8 cellular contexts compared by ENCODE assay signal in genomic region chr20:45415822-45416637, GRCh38. TPM values are rescaled to one million over a fixed set of nuclear protein-coding genes. Genes with fewer than 3 reads are reported as not detected.
A peak's percentile ranks its signal among the peaks of the same experiment; 100 is the strongest.
DNase-seq lines count a peak whose midpoint lies in the region; ATAC-seq and TF ChIP-seq lines count a peak whose summit lies in the region.

PIGT (plus strand) TSS chr20:45416141; CDS start chr20:45416157, 16 bp downstream.

- peak within 1 kb of the TSS; percentile 88 for H3K4me3 ChIP-seq in WERI-Rb-1 (ENCODE audit: low read depth, low read length)
- H3K4me3 ChIP-seq in breast epithelium = peak within 1 kb of the TSS; percentile 64 to 92 (median 69)
- H3K4me3 ChIP-seq in smooth muscle cell = peak within 1 kb of the TSS; percentile 85

- ATAC-seq in GM18868 (IDR thresholded peaks at IDR 0.05; ENCODE audit: unreplicated experiment) (peak; percentile 82), HG03103 (IDR thresholded peaks at IDR 0.05; ENCODE audit: low read depth, unreplicated experiment) (peak; percentile 62)

- intact Hi-C loops in breast epithelium (cut with DNase I; ENCODE audit: low total_unique reads) = loop anchor here (5.0 kb wide), 1 partner anchor 694 kb away; no protein-coding TSS in a partner anchor

- peak; percentile 83 for DNase-seq in ACHN
- peak; percentile 87 for DNase-seq in NCI-H2227 treated with DMSO at 0.1 percent for 48 hours (lab: John Stamatoyannopoulos, UW)
- DNase-seq in WERI-Rb-1 = peak; percentile 86
- peak; percentile 74 to 84 for DNase-seq in breast epithelium (ENCODE audit: low spot score in 2 of 2)
- peak; percentile 91 for DNase-seq in iPS-NIHi7 (ENCODE audit: extremely low spot score)
- DNase-seq in smooth muscle cell (lab: John Stamatoyannopoulos, UW; ENCODE audit: unreplicated experiment) = peak; percentile 19

- TF ChIP-seq POLR2A in breast epithelium (IDR thresholded peaks at IDR 0.05) = peak; percentile 88

- H3F3A ChIP-seq in smooth muscle cell (ENCODE audit: low read depth) = no peaks in the 10 kb centered on the region

- in situ Hi-C loops in ACHN (cut with HindIII; ENCODE audit: low pct_ligation_motif_present, low pct_unique_long_range_greater_than_20kb, low sequenced_read_pairs) = no loop called here

- no peaks in the 10 kb centered on the region for H3K27me3 ChIP-seq in WERI-Rb-1 (ENCODE audit: insufficient read depth, low read depth, severe bottlenecking)
- H3K27me3 ChIP-seq in breast epithelium = no peaks in the 10 kb centered on the region
- no peaks in the 10 kb centered on the region for H3K27me3 ChIP-seq in smooth muscle cell (ENCODE audit: low read depth)

- peak within 1 kb of the TSS; percentile 89 for H3K4me2 ChIP-seq in smooth muscle cell

- TF ChIP-seq CTCF in WERI-Rb-1 (IDR thresholded peaks at IDR 0.05; ENCODE audit: low read depth, low read length) = no peak
- TF ChIP-seq CTCF in breast epithelium (IDR thresholded peaks at IDR 0.05) = peak in 1 of 3 donors; percentile 11
- TF ChIP-seq CTCF in smooth muscle cell (IDR thresholded peaks at IDR 0.05; ENCODE audit: borderline replicate concordance, insufficient read depth, poor library complexity, severe bottlenecking) = no peak

- no peaks in the 10 kb centered on the region for H4K20me1 ChIP-seq in smooth muscle cell (ENCODE audit: low read depth)

- H3K9me3 ChIP-seq in WERI-Rb-1 (ENCODE audit: severe bottlenecking) = no peaks in the 10 kb centered on the region
- H3K9me3 ChIP-seq in breast epithelium = no peaks in the 10 kb centered on the region
- no peaks in the 10 kb centered on the region for H3K9me3 ChIP-seq in smooth muscle cell (replicated peaks; ENCODE audit: low read depth)

- peaks cover 13% of the 10 kb centered on the region for H3K79me2 ChIP-seq in smooth muscle cell (ENCODE audit: low read depth)

- H2AFZ ChIP-seq in smooth muscle cell (ENCODE audit: low read depth) = peak within 1 kb of the TSS; percentile 93

- H3K36me3 ChIP-seq in WERI-Rb-1 (peaks cover 27% of the 10 kb centered on the region), breast epithelium (no peaks in the 10 kb centered on the region), smooth muscle cell (ENCODE audit: low read depth) (peaks cover 5% of the 10 kb centered on the region)

- peak within 1 kb of the TSS; percentile 67 for H3K9ac ChIP-seq in smooth muscle cell (ENCODE audit: low read depth)

- H3K27ac ChIP-seq in WERI-Rb-1 (peak within 1 kb of the TSS; percentile 73), breast epithelium (peak within 1 kb of the TSS; percentile 91 to 92), smooth muscle cell (ENCODE audit: low read depth) (no peak within 1 kb of the TSS)

- WGBS in smooth muscle cell (ENCODE audit: low lambda C conversion rate) = 1% methylated on average over 52 of the region's 52 CpGs

- H3K4me1 ChIP-seq in breast epithelium (peaks cover 5 to 13% of the 10 kb centered on the region in 2 donors), smooth muscle cell (ENCODE audit: low read depth) (peaks cover 11% of the 10 kb centered on the region)

RNA-seq across cellular contexts. Expression of gene PIGT, which starts in this region (rescaled TPM):
- total RNA-seq in breast epithelium = 100 to 1,000 TPM in 1 of 3 donors, 10 to 100 TPM in 2; 74.1 to 103 (median 76.7) TPM
- 90.7 and 99.5 TPM in 2 replicates for total RNA-seq in smooth muscle cell
- 169 and 206 TPM in 2 replicates for polyA plus RNA-seq in smooth muscle cell

Comparison
In these comparisons a context has a peak if more than half of its experiments do, and no peak if none do; other contexts are left out.
1. DNase-seq: peak in every context shown above with its lines; median percentile 91 in iPS-NIHi7; 87 in NCI-H2227 treated with DMSO at 0.1 percent for 48 hours; 86 in WERI-Rb-1; 83 in ACHN; 79 in breast epithelium; 19 in smooth muscle cell.